Comparison of ENCODE assay signal across 31 cellular contexts in genomic region chr19:19502281-19502680, GRCh38. TPM values are rescaled to one million over a fixed set of nuclear protein-coding genes. Genes with fewer than 3 reads are reported as not detected.
"Had no signal": no experiment of that assay in that cellular context is flagged by ENCODE, and none has a peak within 500 bp of the region (broad histone marks: within the 10 kb centered on the region; RNA-seq: fewer than 3 reads in every experiment).

No MANE protein-coding gene starts in this region.

- H3K4me1 ChIP-seq: breast epithelium, colonic mucosa had no signal

- H3K27ac Mint-ChIP-seq: activated B cell treated with CpG ODN at 0.5 μM for 24 hours; activated CD8-positive, alpha-beta T cell treated with anti-CD3 and anti-CD28 coated beads for 36 hours; activated naive CD4-positive, alpha-beta T cell treated with anti-CD3 and anti-CD28 coated beads, Interleukin-2, amount 10 ng/mL, durations not matched to agents 7 days and 5 days; activated naive CD8-positive, alpha-beta T cell treated with anti-CD3 and anti-CD28 coated beads, Interleukin-2, amount 10 ng/mL, durations not matched to agents 7 days and 5 days; activated T-cell treated with anti-CD3 and anti-CD28 coated beads, Interleukin-2, amount 50 U/mL, for 72 hours; brain; T-helper 2 cell treated with Interferon-gamma antibody and Interleukin-4, amounts not matched to agents 5 μg/mL and 100 μg/mL, for 36 hours had no signal

- H3K27ac ChIP-seq: ascending aorta, breast epithelium, cardiac muscle cell, colonic mucosa, epithelial cell of prostate, esophagus squamous epithelium, WERI-Rb-1 had no signal

- DNase-seq: activated B cell treated with CpG ODN at 0.5 μM for 24 hours; activated CD4-positive, alpha-beta T cell treated with anti-CD3 and anti-CD28 coated beads for 48 hours; activated CD4-positive, alpha-beta T cell treated with anti-CD3 and anti-CD28 coated beads, Interleukin-2, amount 50 U/mL, for 1 hour; activated CD4-positive, alpha-beta T cell treated with anti-CD3 and anti-CD28 coated beads, Interleukin-2, amount 50 U/mL, for 48 hours; activated CD8-positive, alpha-beta memory T cell treated with anti-CD3 and anti-CD28 coated beads for 24 hours; activated CD8-positive, alpha-beta T cell treated with anti-CD3 and anti-CD28 coated beads for 36 hours; activated gamma-delta T cell; activated naive CD4-positive, alpha-beta T cell; activated naive CD4-positive, alpha-beta T cell treated with anti-CD3 and anti-CD28 coated beads, Interleukin-2, amount 10 ng/mL, durations not matched to agents 7 days and 5 days; activated naive CD8-positive, alpha-beta T cell treated with anti-CD3 and anti-CD28 coated beads, Interleukin-2, amount 10 ng/mL, durations not matched to agents 7 days and 5 days; activated T-cell treated with anti-CD3 and anti-CD28 coated beads, Interleukin-2, amount 50 U/mL, for 72 hours; central memory CD4-positive, alpha-beta T cell; cerebellar nuclear complex; colonic mucosa; effector CD8-positive, alpha-beta T cell; esophagus squamous epithelium; foreskin melanocyte; T-helper 1 cell; T-helper 17 cell; T1000; WERI-Rb-1 had no signal

- H3K4me3 ChIP-seq: ascending aorta, breast epithelium, cardiac muscle cell, colonic mucosa, esophagus squamous epithelium had no signal

- H3K27me3 Mint-ChIP-seq: activated B cell treated with CpG ODN at 0.5 μM for 24 hours; activated CD8-positive, alpha-beta T cell treated with anti-CD3 and anti-CD28 coated beads for 36 hours; activated naive CD4-positive, alpha-beta T cell treated with anti-CD3 and anti-CD28 coated beads, Interleukin-2, amount 10 ng/mL, durations not matched to agents 7 days and 5 days; activated naive CD8-positive, alpha-beta T cell treated with anti-CD3 and anti-CD28 coated beads, Interleukin-2, amount 10 ng/mL, durations not matched to agents 7 days and 5 days; brain; T-helper 17 cell had no signal

- FAIRE-seq: endometrium, endothelial cell of umbilical vein had no signal

- H3K27me3 ChIP-seq: ascending aorta, breast epithelium, cardiac muscle cell, colonic mucosa, esophagus squamous epithelium had no signal

- H3K4me3 Mint-ChIP-seq: activated B cell treated with CpG ODN at 0.5 μM for 24 hours; activated CD8-positive, alpha-beta T cell treated with anti-CD3 and anti-CD28 coated beads for 36 hours; activated naive CD4-positive, alpha-beta T cell treated with anti-CD3 and anti-CD28 coated beads, Interleukin-2, amount 10 ng/mL, durations not matched to agents 7 days and 5 days; activated naive CD8-positive, alpha-beta T cell treated with anti-CD3 and anti-CD28 coated beads, Interleukin-2, amount 10 ng/mL, durations not matched to agents 7 days and 5 days; activated T-cell treated with anti-CD3 and anti-CD28 coated beads, Interleukin-2, amount 50 U/mL, for 72 hours; brain; T-helper 17 cell; T-helper 2 cell treated with Interferon-gamma antibody and Interleukin-4, amounts not matched to agents 5 μg/mL and 100 μg/mL, for 36 hours had no signal

- ATAC-seq: activated CD4-positive, CD25-positive, alpha-beta regulatory T cell treated with anti-CD3 and anti-CD28 coated beads, Interleukin-2, amount 50 U/mL, for 24 hours; activated CD8-positive, alpha-beta T cell treated with anti-CD3 and anti-CD28 coated beads for 36 hours; activated naive CD4-positive, alpha-beta T cell treated with anti-CD3 and anti-CD28 coated beads, Interleukin-2, amount 50 U/mL, for 72 hours; activated T-cell treated with anti-CD3 and anti-CD28 coated beads, Interleukin-2, amount 50 U/mL, for 72 hours; T-helper 17 cell had no signal

- H3K4me1 Mint-ChIP-seq: activated B cell treated with CpG ODN at 0.5 μM for 24 hours; activated naive CD4-positive, alpha-beta T cell treated with anti-CD3 and anti-CD28 coated beads, Interleukin-2, amount 10 ng/mL, durations not matched to agents 7 days and 5 days; activated naive CD8-positive, alpha-beta T cell treated with anti-CD3 and anti-CD28 coated beads, Interleukin-2, amount 10 ng/mL, durations not matched to agents 7 days and 5 days; brain had no signal

- H3K9me3 Mint-ChIP-seq: activated B cell treated with CpG ODN at 0.5 μM for 24 hours; activated CD8-positive, alpha-beta T cell treated with anti-CD3 and anti-CD28 coated beads for 36 hours; activated naive CD4-positive, alpha-beta T cell treated with anti-CD3 and anti-CD28 coated beads, Interleukin-2, amount 10 ng/mL, durations not matched to agents 7 days and 5 days; activated naive CD4-positive, alpha-beta T cell treated with anti-CD3 and anti-CD28 coated beads, Interleukin-2, amount 50 U/mL, for 72 hours; activated naive CD8-positive, alpha-beta T cell treated with anti-CD3 and anti-CD28 coated beads, Interleukin-2, amount 10 ng/mL, durations not matched to agents 7 days and 5 days; activated T-cell treated with anti-CD3 and anti-CD28 coated beads, Interleukin-2, amount 50 U/mL, for 72 hours; brain; T-helper 2 cell treated with Interferon-gamma antibody and Interleukin-4, amounts not matched to agents 5 μg/mL and 100 μg/mL, for 36 hours had no signal

- H3K9me3 ChIP-seq: ascending aorta, breast epithelium, colonic mucosa, esophagus squamous epithelium had no signal

RNA-seq across cellular contexts. Expression of gene TSSK6, which starts 13.1 kb away (rescaled TPM):
- total RNA-seq: ascending aorta had no signal

RNA-seq across cellular contexts. Expression of gene CILP2, which starts 35.8 kb away (rescaled TPM):
- total RNA-seq: ascending aorta, endothelial cell of umbilical vein had no signal
